1 cellular context compared by ENCODE assay signal in genomic region chr3:123660900-123661299, GRCh38.
TF ChIP-seq lines count a peak whose summit lies in the region.

No MANE protein-coding gene starts in this region.

TF ChIP-seq in SK-N-SH, 30 proteins besides CTCF, POLR2A, EP300 and RAD21 (continued from another document):
- TF ChIP-seq TAF1 (IDR thresholded peaks at IDR 0.05; ENCODE audit: borderline replicate concordance, low read depth, low read length) (no peak), RFX5 (IDR thresholded peaks at IDR 0.05; ENCODE audit: low read length) (no peak), GATA2 (CRISPR knock-in tag; IDR thresholded peaks at IDR 0.05) (no peak), EZH2phosphoT487 (IDR thresholded peaks at IDR 0.05; ENCODE audit: borderline replicate concordance, low read depth) (no peak), MAX (IDR thresholded peaks at IDR 0.05; ENCODE audit: low read depth) (peak; percentile 83), NFIC (IDR thresholded peaks at IDR 0.05; ENCODE audit: borderline replicate concordance) (peak; percentile 99), NRF1 (IDR thresholded peaks at IDR 0.05; ENCODE audit: low read depth, low read length) (peak; percentile 65), GABPA (IDR thresholded peaks at IDR 0.05; ENCODE audit: low read depth) (no peak), SMC3 (IDR thresholded peaks at IDR 0.05; ENCODE audit: low read depth, low read length) (peak; percentile 2; the same call in 1 of the 2 replicates), FOXM1 (IDR thresholded peaks at IDR 0.05; ENCODE audit: low read depth) (peak; percentile 72; the same call in 1 of the 2 replicates), RCOR1 (IDR thresholded peaks at IDR 0.05; ENCODE audit: low read length) (no peak; the same call in 1 of the 2 replicates), TCF12 (IDR thresholded peaks at IDR 0.05) (peak; percentile 84), MXI1 (IDR thresholded peaks at IDR 0.05; ENCODE audit: low read depth, low read length) (peak; percentile 78), FOSL2 (IDR thresholded peaks at IDR 0.05; ENCODE audit: borderline replicate concordance, low read depth) (peak; percentile 33; the same call in 1 of the 2 replicates), ZBTB33 (IDR thresholded peaks at IDR 0.05; ENCODE audit: borderline replicate concordance, low read depth) (no peak), CHD2 (IDR thresholded peaks at IDR 0.05; ENCODE audit: low read length, partially characterized antibody) (peak; percentile 73), RXRA (IDR thresholded peaks at IDR 0.05; ENCODE audit: borderline replicate concordance, low read depth) (no peak), REST (IDR thresholded peaks at IDR 0.05; ENCODE audit: low read depth, low read length) (peak; percentile 39; the same call in 1 of the 2 replicates), USF1 (IDR thresholded peaks at IDR 0.05; ENCODE audit: borderline replicate concordance, low read depth) (no peak), ELF1 (IDR thresholded peaks at IDR 0.05) (no peak), FOXJ3 (CRISPR knock-in tag; IDR thresholded peaks at IDR 0.05) (no peak), JUND (IDR thresholded peaks at IDR 0.05) (peak; percentile 29; the same call in 1 of the 2 replicates), TEAD4 (IDR thresholded peaks at IDR 0.05; ENCODE audit: borderline replicate concordance, insufficient read depth) (0 out of 2 replicates have a peak, but pooled peaks have one; percentile 23)
